In genomic region chr2:46320141-46320567, GRCh38 we compare ENCODE assay signal across 16 cellular contexts. TPM values are rescaled to one million over a fixed set of nuclear protein-coding genes. Genes with fewer than 3 reads are reported as not detected.
DNase-seq lines count a peak whose midpoint lies in the region; ATAC-seq and TF ChIP-seq lines count a peak whose summit lies in the region.
"Had no signal": no experiment of that assay in that cellular context is flagged by ENCODE, and none has a peak within 500 bp of the region (broad histone marks: within the 10 kb centered on the region; RNA-seq: fewer than 3 reads in every experiment).

No MANE protein-coding gene starts in this region.

- no peak overlapping the region for H2BK12ac ChIP-seq in neuronal stem cell (ENCODE audit: low read length)

- H3K9ac ChIP-seq in smooth muscle cell (ENCODE audit: low read depth) (peak overlapping the region; percentile 49), neuronal stem cell (ENCODE audit: low read depth, low read length, poor library complexity) (no peak overlapping the region)

- H3K27ac ChIP-seq in ascending aorta: peak overlapping the region; percentile 5 to 46
- peak overlapping the region; percentile 78 for H3K27ac ChIP-seq in smooth muscle cell (ENCODE audit: low read depth)
- H3K27ac ChIP-seq in neuronal stem cell (replicated peaks; ENCODE audit: low read length): no peak overlapping the region

- H3K36me3 ChIP-seq in ascending aorta (peaks cover 0 to 4% of the 10 kb centered on the region in 2 donors), smooth muscle cell (ENCODE audit: low read depth) (no peaks in the 10 kb centered on the region), neuronal stem cell (replicated peaks in 1 of 2; ENCODE audit: control insufficient read depth in 2 of 2, insufficient read depth in 2 of 2, low read length in 2 of 2) (no peaks in the 10 kb centered on the region)

- peaks cover 77% of the 10 kb centered on the region for H3K4me1 Mint-ChIP-seq in HFFc6 (ENCODE audit: low read depth)

- DNase-seq in HFFc6: no peak
- no peak for DNase-seq in ascending aorta (ENCODE audit: low spot score in 2 of 2)
- no peak for DNase-seq in left lobe of liver (ENCODE audit: low spot score)
- no peak for DNase-seq in smooth muscle cell (lab: John Stamatoyannopoulos, UW; ENCODE audit: unreplicated experiment)
- DNase-seq in AG08395 (ENCODE audit: low spot score): no peak
- no peak for DNase-seq in neuronal stem cell (ENCODE audit: low spot score)
- DNase-seq in HEK293T (ENCODE audit: extremely low spot score): no peak
- DNase-seq: activated CD4-positive, alpha-beta T cell treated with anti-CD3 and anti-CD28 coated beads for 48 hours; activated naive CD8-positive, alpha-beta T cell treated with anti-CD3 and anti-CD28 coated beads, Interleukin-2, amount 50 U/mL, for 24 hours; EL; mesendoderm; NCI-H2029; occipital lobe; SHP77 treated with DMSO at 0.1 percent for 48 hours; stimulated activated CD4-positive, alpha-beta T cell treated with anti-CD3 and anti-CD28 coated beads, Interleukin-12 subunit alpha, Interleukin-12 subunit beta, amount 100 ng/mL, for 4 hours had no signal

- H4K20me1 ChIP-seq in smooth muscle cell (ENCODE audit: low read depth): peaks cover 84% of the 10 kb centered on the region

- CTCF ChIA-PET in HEK293T (lab: Yijun Ruan, JAX): interaction anchor here (1.1 kb wide), 1 partner anchor 8 kb away, joined by 3 read pairs; no protein-coding TSS in a partner anchor

- no peak overlapping the region for H3K23ac ChIP-seq in neuronal stem cell (ENCODE audit: low read depth, low read length, poor library complexity)

- TF ChIP-seq CTCF in HFFc6 (IDR thresholded peaks at IDR 0.05) (no peak), ascending aorta (IDR thresholded peaks at IDR 0.05) (no peak), smooth muscle cell (IDR thresholded peaks at IDR 0.05; ENCODE audit: borderline replicate concordance, insufficient read depth, poor library complexity, severe bottlenecking) (no peak)

- H4K8ac ChIP-seq in neuronal stem cell (ENCODE audit: low read depth, low read length): no peak overlapping the region

- no peak overlapping the region for H2BK15ac ChIP-seq in neuronal stem cell (ENCODE audit: low read length)

- H3K27me3 Mint-ChIP-seq in HFFc6 (ENCODE audit: insufficient read depth): no peaks in the 10 kb centered on the region; the same call in 1 of the 2 replicates
- H3K27me3 Mint-ChIP-seq: activated naive CD8-positive, alpha-beta T cell treated with anti-CD3 and anti-CD28 coated beads, Interleukin-2, amount 50 U/mL, for 24 hours had no signal

- H3K27me3 ChIP-seq in ascending aorta (no peaks in the 10 kb centered on the region), smooth muscle cell (ENCODE audit: low read depth) (no peaks in the 10 kb centered on the region), neuronal stem cell (ENCODE audit: control insufficient read depth in 3 of 3, insufficient read depth in 3 of 3, low read depth in 1 of 3, low read length in 3 of 3) (no peaks in the 10 kb centered on the region)

- H2AK5ac ChIP-seq in neuronal stem cell (ENCODE audit: low read depth, low read length): no peak overlapping the region

- peaks cover 12% of the 10 kb centered on the region for H3K36me3 Mint-ChIP-seq in HFFc6 (ENCODE audit: low read depth)

- H3K4me3 Mint-ChIP-seq in HFFc6: peak overlapping the region; percentile 4; the same call in 1 of the 2 replicates
- H3K4me3 Mint-ChIP-seq: activated naive CD8-positive, alpha-beta T cell treated with anti-CD3 and anti-CD28 coated beads, Interleukin-2, amount 50 U/mL, for 24 hours had no signal

- H4K91ac ChIP-seq in neuronal stem cell (ENCODE audit: low read depth, low read length, poor library complexity): no peak overlapping the region

- POLR2A ChIA-PET in HEK293T (lab: Yijun Ruan, JAX): no interaction called here

- H3K4me2 ChIP-seq in smooth muscle cell: peak overlapping the region; percentile 80
- no peak overlapping the region for H3K4me2 ChIP-seq in neuronal stem cell (ENCODE audit: insufficient read depth, low read length, poor library complexity, severe bottlenecking)

- no peak overlapping the region for H2BK5ac ChIP-seq in neuronal stem cell (ENCODE audit: low read length)

- peak; percentile 62 for ATAC-seq in left lobe of liver
- ATAC-seq in HG02840 (IDR thresholded peaks at IDR 0.05; ENCODE audit: low FRiP score, unreplicated experiment): no peak
- ATAC-seq: activated naive CD8-positive, alpha-beta T cell treated with anti-CD3 and anti-CD28 coated beads, Interleukin-2, amount 50 U/mL, for 24 hours had no signal

- H3K9me3 ChIP-seq in ascending aorta (no peaks in the 10 kb centered on the region), smooth muscle cell (replicated peaks; ENCODE audit: low read depth) (no peaks in the 10 kb centered on the region), neuronal stem cell (replicated peaks in 1 of 2; ENCODE audit: control insufficient read depth in 2 of 2, insufficient read depth in 1 of 2, low read depth in 1 of 2, low read length in 2 of 2) (no peaks in the 10 kb centered on the region)

- 37% methylated on average over 8 of the region's 8 CpGs for WGBS in smooth muscle cell (ENCODE audit: low lambda C conversion rate)
- no CpG with 5 or more reads among the region's 8 CpGs for WGBS in neuronal stem cell (ENCODE audit: extremely low coverage in 2 of 2, insufficient read length in 2 of 2, insufficient replicate concordance in 1 of 2), 2 donors

- H3K14ac ChIP-seq in neuronal stem cell (ENCODE audit: low read length): no peak overlapping the region

- H3K27ac Mint-ChIP-seq in HFFc6: no peak overlapping the region
- H3K27ac Mint-ChIP-seq: activated naive CD8-positive, alpha-beta T cell treated with anti-CD3 and anti-CD28 coated beads, Interleukin-2, amount 50 U/mL, for 24 hours had no signal

- H3K9me3 Mint-ChIP-seq in HFFc6: 0 out of 2 replicates have a peak, but pooled peaks cover 6% of the 10 kb centered on the region
- H3K9me3 Mint-ChIP-seq: activated naive CD8-positive, alpha-beta T cell treated with anti-CD3 and anti-CD28 coated beads, Interleukin-2, amount 50 U/mL, for 24 hours had no signal

- no peaks in the 10 kb centered on the region for H3K79me1 ChIP-seq in neuronal stem cell (ENCODE audit: low read depth, low read length)

- H3K4me3 ChIP-seq in ascending aorta: peak overlapping the region; percentile 7 to 21
- peak overlapping the region; percentile 1 for H3K4me3 ChIP-seq in smooth muscle cell
- H3K4me3 ChIP-seq in neuronal stem cell (ENCODE audit: low read length in 2 of 2): no peak overlapping the region

- intact Hi-C loops in ascending aorta (cut with DNase I): no loop called here

- H2AFZ ChIP-seq in smooth muscle cell (ENCODE audit: low read depth) (no peak overlapping the region), neuronal stem cell (ENCODE audit: low read length) (no peak overlapping the region)

- H2BK120ac ChIP-seq in neuronal stem cell (ENCODE audit: low read depth, low read length): no peak overlapping the region

- peaks cover 93% of the 10 kb centered on the region for H3K79me2 ChIP-seq in smooth muscle cell (ENCODE audit: low read depth)

- H3K4ac ChIP-seq in neuronal stem cell (ENCODE audit: low read length): no peak overlapping the region

- peaks cover 29% of the 10 kb centered on the region for H3F3A ChIP-seq in smooth muscle cell (ENCODE audit: low read depth)

- peaks cover 7 to 47% of the 10 kb centered on the region in 2 donors for H3K4me1 ChIP-seq in ascending aorta
- peaks cover 33% of the 10 kb centered on the region for H3K4me1 ChIP-seq in smooth muscle cell (ENCODE audit: low read depth)
- peaks cover 0 to 2% of the 10 kb centered on the region in 2 donors for H3K4me1 ChIP-seq in neuronal stem cell (ENCODE audit: control insufficient read depth in 2 of 2, insufficient read depth in 1 of 2, low read depth in 1 of 2, low read length in 2 of 2)

- no peak overlapping the region for H3K18ac ChIP-seq in neuronal stem cell (ENCODE audit: low read length)

TF ChIP-seq in HEK293T, 16 proteins besides CTCF, POLR2A, EP300 and RAD21:
- TF ChIP-seq PKNOX1 (IDR thresholded peaks at IDR 0.05): no peak
- TF ChIP-seq ARNT (IDR thresholded peaks at IDR 0.05): no peak
- no peak for TF ChIP-seq L3MBTL2 (conservative IDR thresholded peaks at IDR 0.05)
- no peak for TF ChIP-seq BHLHE40 (IDR thresholded peaks at IDR 0.05; ENCODE audit: borderline replicate concordance)
- no peak for TF ChIP-seq LEF1 (IDR thresholded peaks at IDR 0.05; ENCODE audit: borderline replicate concordance)
- TF ChIP-seq HDGF (IDR thresholded peaks at IDR 0.05; ENCODE audit: borderline replicate concordance): no peak
- TF ChIP-seq FOXM1 (IDR thresholded peaks at IDR 0.05; ENCODE audit: borderline replicate concordance): no peak
- TF ChIP-seq CTBP1 (IDR thresholded peaks at IDR 0.05; ENCODE audit: borderline replicate concordance): no peak
- no peak for TF ChIP-seq SUZ12 (IDR thresholded peaks at IDR 0.05)
- TF ChIP-seq FOXA1 (IDR thresholded peaks at IDR 0.05): no peak
- TF ChIP-seq ZNF384 (IDR thresholded peaks at IDR 0.05): no peak

RNA-seq across cellular contexts. Expression of gene EPAS1, which starts 22.9 kb away (rescaled TPM):
- 100 to 1,000 TPM in 4 of 6 experiments, 10 to 100 TPM in 2; 93.5 to 115 (median 101) TPM for total RNA-seq in HFFc6 (2021; fragmentation: NEBNext Ultra II Directional; extraction: Animal tissue kit (Norgen Biotek cat#: 25700))
- 1,738 TPM for total RNA-seq in ascending aorta
- total RNA-seq in left lobe of liver: 127 TPM
- 57.5 and 91.6 TPM in 2 replicates for total RNA-seq in smooth muscle cell
- polyA plus RNA-seq in smooth muscle cell: 31.7 and 61.5 TPM in 2 replicates
- 0.24 TPM for polyA plus RNA-seq in neuronal stem cell (2013, experiment 1 of 2)
- polyA plus RNA-seq in neuronal stem cell (2013, experiment 2 of 2): 0.19 TPM

Comparison
In these comparisons a context has a peak if more than half of its experiments do, and no peak if none do; other contexts are left out.
1. H3K4me3 ChIP-seq: peak in ascending aorta (2 of 2) and smooth muscle cell (single experiment); none in neuronal stem cell (0 of 2).
2. RNA of gene EPAS1, which starts 22.9 kb away (total RNA-seq): 1,738 TPM in ascending aorta (single experiment); 127 TPM in left lobe of liver (single experiment), 93.5 to 115 TPM in HFFc6 and 57.5 to 91.6 TPM in smooth muscle cell; every median in the first group is over 10 times any median in the second.